Comparison of ENCODE assay signal across 1 cellular context in the genomic region with DNA sequence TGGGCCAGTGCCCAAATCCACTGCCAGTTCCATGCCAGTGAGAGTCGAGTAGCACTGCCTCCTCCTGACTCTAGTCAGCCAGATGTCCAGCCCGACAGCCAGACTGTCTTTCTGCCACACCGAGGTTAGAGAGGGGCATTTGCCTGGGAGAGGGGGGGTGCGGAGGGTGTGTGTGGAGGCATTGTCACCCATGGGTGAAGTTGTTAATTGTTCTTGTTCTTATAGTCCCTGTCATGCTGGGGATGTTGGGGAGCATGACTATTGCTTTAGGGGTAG.
TF ChIP-seq lines count a peak whose summit lies in the region.

No MANE protein-coding gene starts in this region.

TF ChIP-seq in K562, 482 proteins besides CTCF, POLR2A, EP300 and RAD21:
- TF ChIP-seq KAT2B (IDR thresholded peaks at IDR 0.05; ENCODE audit: low read depth, low read length), result no peak
- no peak for TF ChIP-seq TCF7L2 (IDR thresholded peaks at IDR 0.05; ENCODE audit: low read depth, low read length)
- TF ChIP-seq NFE2 (IDR thresholded peaks at IDR 0.05; ENCODE audit: low read depth), result no peak
- no peak for TF ChIP-seq CHCHD3 (CRISPR knock-in tag; IDR thresholded peaks at IDR 0.05)
- no peak for TF ChIP-seq MAZ (CRISPR knock-in tag; conservative IDR thresholded peaks at IDR 0.05 in 1 of 2, IDR thresholded peaks at IDR 0.05 in 1 of 2)
- no peak for TF ChIP-seq DNMT1 (IDR thresholded peaks at IDR 0.05)
- no peak for TF ChIP-seq KDM4B (IDR thresholded peaks at IDR 0.05; ENCODE audit: borderline replicate concordance in 2 of 2, low read depth in 1 of 2)
- no peak for TF ChIP-seq TEAD1 (CRISPR knock-in tag; IDR thresholded peaks at IDR 0.05)
- no peak for TF ChIP-seq CHD1 (IDR thresholded peaks at IDR 0.05; ENCODE audit: low read length)
- TF ChIP-seq ZSCAN32 (CRISPR knock-in tag; IDR thresholded peaks at IDR 0.05), result no peak
TF ChIP-seq in K562: peak in this region for 0.
